In the genomic region with DNA sequence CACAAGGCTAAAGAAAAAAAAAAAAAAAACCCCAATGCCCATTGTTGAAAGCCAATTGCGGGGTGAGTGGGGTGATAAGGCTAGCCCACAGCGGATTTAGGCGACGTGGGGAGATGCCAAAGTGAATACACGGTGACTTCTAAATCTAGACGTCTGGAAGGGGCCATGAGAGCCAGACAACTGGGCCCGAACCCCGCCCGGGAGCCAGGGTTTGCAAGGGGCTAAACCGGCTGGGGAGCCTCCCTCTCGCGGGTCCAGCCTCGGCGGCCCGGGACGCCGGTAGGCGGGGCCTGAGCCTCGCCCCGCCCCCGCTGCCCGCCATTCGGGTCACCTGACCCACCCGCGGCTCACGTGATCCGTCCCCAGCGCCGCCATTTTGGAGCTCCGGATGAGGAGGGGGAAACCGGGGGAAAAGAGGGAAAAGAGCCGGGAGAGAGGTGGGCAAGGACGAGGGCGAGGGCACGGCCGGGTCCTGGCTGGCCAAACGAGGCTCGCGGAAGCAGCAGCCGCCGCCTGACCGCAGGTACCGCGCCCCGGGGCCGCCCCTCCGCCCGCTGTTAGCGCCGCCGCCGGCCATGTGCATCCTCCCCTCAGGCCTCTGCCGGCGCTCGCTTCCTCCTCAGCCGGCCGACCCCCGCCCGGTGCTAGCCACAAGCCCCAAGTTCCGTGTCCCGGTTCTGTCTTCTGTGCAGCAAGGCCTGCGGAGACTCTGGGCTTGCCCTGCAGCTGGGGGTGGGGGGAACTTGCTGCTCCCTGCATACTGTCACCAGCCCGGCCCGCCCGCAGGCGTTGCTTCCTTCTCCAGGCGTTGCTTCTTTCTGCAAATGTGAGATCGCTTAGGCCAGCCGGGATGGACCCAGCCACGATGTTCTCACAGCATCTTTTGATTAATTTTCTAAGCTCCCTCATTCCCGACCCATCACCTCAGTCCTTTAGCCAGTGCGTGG, we compare ENCODE assay signal across 8 cellular contexts. TPM values are rescaled to one million over a fixed set of nuclear protein-coding genes. Genes with fewer than 3 reads are reported as not detected.
DNase-seq lines count a peak whose midpoint lies in the region; ATAC-seq and TF ChIP-seq lines count a peak whose summit lies in the region.

A gene (plus strand): TSS at position 350 of the 947 bp plus-strand sequence. CDS start 7,221 bp downstream, outside the sequence.

- peaks cover 19% of the 10 kb centered on the region for H3K4me1 Mint-ChIP-seq in Calu3 (ENCODE audit: low read depth, unreplicated experiment)

- H3K9me3 Mint-ChIP-seq in Calu3 (ENCODE audit: low read depth, unreplicated experiment): no peaks in the 10 kb centered on the region

- TF ChIP-seq CTCF in Calu3 (IDR thresholded peaks at IDR 0.05; ENCODE audit: unreplicated experiment): no peak

- H3K27me3 Mint-ChIP-seq in Calu3 (ENCODE audit: unreplicated experiment): peaks cover 12% of the 10 kb centered on the region

- peak within 1 kb of the TSS; percentile 100 for H3K4me3 Mint-ChIP-seq in Calu3 (ENCODE audit: low read depth, unreplicated experiment)

- intact Hi-C loops in Calu3 (cut with micrococcal nuclease; ENCODE audit: unreplicated experiment): loop anchor here (5.0 kb wide), 1 partner anchor 62 kb away; a partner anchor contains a TSS

- no peaks in the 10 kb centered on the region for H3K27me3 ChIP-seq in NT2/D1 (ENCODE audit: insufficient read depth, insufficient read length)

- DNase-seq in Calu3 (peak; percentile 93), HT-29 (ENCODE audit: low spot score) (peak; percentile 86), NT2/D1 (ENCODE audit: low read depth, low spot score) (peak; percentile 46), epidermal melanocyte (ENCODE audit: insufficient read length, low spot score) (peak; percentile 84), middle frontal gyrus (ENCODE audit: extremely low spot score, low spot score) (peak; percentile 48)
- peak; percentile 84 for DNase-seq in activated CD8-positive, alpha-beta memory T cell treated with anti-CD3 and anti-CD28 coated beads, Interleukin-2, amount 50 U/mL, for 4 hours
- peak; percentile 61 to 70 for DNase-seq in stimulated activated CD8-positive, alpha-beta memory T cell treated with anti-CD3 and anti-CD28 coated beads, Interleukin-2, amount 100 ng/mL, for 1 hour (ENCODE audit: low read depth in 2 of 2)

- H3K4me3 ChIP-seq in NT2/D1 (ENCODE audit: insufficient read length, low read depth): peak within 1 kb of the TSS; percentile 79

- H3K36me3 ChIP-seq in NT2/D1 (ENCODE audit: insufficient read depth, insufficient read length, low read length): peaks cover 22% of the 10 kb centered on the region

- H3K27ac Mint-ChIP-seq in Calu3 (ENCODE audit: unreplicated experiment): peak within 1 kb of the TSS; percentile 99

- H3K9ac ChIP-seq in NT2/D1 (ENCODE audit: insufficient read length, low read depth): peak within 1 kb of the TSS; percentile 92

- H3K4me1 ChIP-seq in NT2/D1 (ENCODE audit: insufficient read depth, insufficient read length): no peaks in the 10 kb centered on the region

- H3K9me3 ChIP-seq in NT2/D1 (ENCODE audit: insufficient read depth, low read length): no peaks in the 10 kb centered on the region

- peak; percentile 83 for ATAC-seq in GM21360 (IDR thresholded peaks at IDR 0.05; ENCODE audit: unreplicated experiment)

- peaks cover 40% of the 10 kb centered on the region for H3K36me3 Mint-ChIP-seq in Calu3 (ENCODE audit: insufficient read depth, unreplicated experiment)

- CTCF ChIA-PET in Calu3 (lab: Charles Lee): interaction anchor here (0.6 to 1.2 kb wide), 4 partner anchors 28 to 1213 kb away, joined by 3 to 5 read pairs (median 4); no protein-coding TSS in a partner anchor

- BruUV-seq in Calu3 (replicated peaks; lab: Mats Ljungman, UMichigan): no TSS peak

RNA-seq across cellular contexts. Expression of the gene that starts here (rescaled TPM):
- total RNA-seq in Calu3 (2022): 31.5 and 34.0 TPM in 2 replicates
- 5.3 and 6.5 TPM in 2 replicates for total RNA-seq in HT-29 (2014; rRNA removed; shearing (Covaris generic))

Comparison
In these comparisons a context has a peak if more than half of its experiments do, and no peak if none do; other contexts are left out.
1. Peak in every context shown above with its lines: DNase-seq, ATAC-seq and H3K4me3 ChIP-seq.